ENCODE assay signal across 1 cellular context in the genomic region with DNA sequence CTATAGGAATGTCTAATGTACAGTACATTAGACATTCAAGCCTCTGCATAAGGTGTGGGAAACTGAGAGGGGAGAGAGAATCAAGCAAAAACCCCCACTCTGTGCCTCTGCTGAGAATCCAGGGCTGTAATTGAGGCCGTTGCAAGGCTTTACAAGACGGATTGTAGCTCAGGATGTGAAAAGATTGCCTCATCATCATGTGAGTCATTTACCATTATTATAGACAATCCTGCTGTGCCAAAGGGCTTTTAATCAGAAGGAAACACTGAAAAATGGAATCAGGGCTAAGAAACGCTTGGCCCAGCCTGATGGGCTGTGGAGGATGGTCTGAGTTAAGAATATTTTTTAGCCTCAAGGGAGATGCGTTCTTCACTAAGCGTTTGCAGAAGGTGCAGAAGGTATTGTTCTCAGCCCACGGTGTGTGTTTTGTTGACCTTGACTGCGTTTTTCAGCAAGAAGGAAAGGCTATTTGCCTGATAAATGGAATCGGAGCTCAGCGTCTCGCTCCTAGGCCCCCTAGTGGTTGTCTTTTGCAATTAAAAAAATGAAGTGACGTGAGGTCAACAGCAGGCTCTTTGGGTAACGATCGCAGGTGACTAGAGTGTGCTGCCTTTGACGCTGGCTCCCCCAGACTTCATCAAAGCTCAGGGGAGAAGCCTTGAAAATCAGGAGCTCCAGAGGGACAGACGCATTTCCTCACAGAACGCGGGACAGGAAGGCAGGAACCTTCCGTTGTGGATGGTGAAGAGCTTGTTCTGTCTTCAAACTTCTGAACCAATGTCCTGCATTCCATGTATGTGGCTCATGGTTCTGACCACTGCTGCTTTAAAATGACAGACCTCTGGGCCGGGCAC.
TF ChIP-seq lines count a peak whose summit lies in the region.

No MANE protein-coding gene starts in this region.

TF ChIP-seq in HepG2, 621 proteins besides CTCF, POLR2A, EP300 and RAD21 (continued from another document and continues in another):
- TF ChIP-seq ZBTB10 (CRISPR knock-in tag; IDR thresholded peaks at IDR 0.05; ENCODE audit: borderline replicate concordance) (no peak), ZFP82 (CRISPR knock-in tag; IDR thresholded peaks at IDR 0.05; ENCODE audit: borderline replicate concordance) (no peak), NKX3-1 (CRISPR knock-in tag; IDR thresholded peaks at IDR 0.05) (no peak), MAFK (conservative IDR thresholded peaks at IDR 0.05 in 1 of 2, IDR thresholded peaks at IDR 0.05 in 1 of 2; ENCODE audit: low read length in 2 of 2) (no peak), THAP9 (CRISPR knock-in tag; IDR thresholded peaks at IDR 0.05; ENCODE audit: borderline replicate concordance) (no peak), ZNF362 (CRISPR knock-in tag; IDR thresholded peaks at IDR 0.05; ENCODE audit: borderline replicate concordance) (0 out of 2 replicates have a peak, but pooled peaks have one; percentile 36), ZNF234 (CRISPR knock-in tag; conservative IDR thresholded peaks at IDR 0.05) (no peak), ZFP41 (CRISPR knock-in tag; IDR thresholded peaks at IDR 0.05; ENCODE audit: borderline replicate concordance) (no peak), ZGPAT (CRISPR knock-in tag; IDR thresholded peaks at IDR 0.05) (peak; percentile 50; the same call in 1 of the 2 replicates), ZFAT (CRISPR knock-in tag; conservative IDR thresholded peaks at IDR 0.05) (no peak), PPARG (CRISPR knock-in tag; conservative IDR thresholded peaks at IDR 0.05) (no peak), ZBTB44 (CRISPR knock-in tag; IDR thresholded peaks at IDR 0.05) (no peak), ZNF383 (CRISPR knock-in tag; IDR thresholded peaks at IDR 0.05; ENCODE audit: borderline replicate concordance) (no peak), HHEX (CRISPR knock-in tag; IDR thresholded peaks at IDR 0.05) (no peak), TBP (CRISPR knock-in tag; IDR thresholded peaks at IDR 0.05) (no peak), DNMT1 (CRISPR knock-in tag; IDR thresholded peaks at IDR 0.05) (no peak), ZNF572 (CRISPR knock-in tag; IDR thresholded peaks at IDR 0.05) (no peak), ZNF878 (CRISPR knock-in tag; IDR thresholded peaks at IDR 0.05) (no peak), GFI1 (CRISPR knock-in tag; IDR thresholded peaks at IDR 0.05; ENCODE audit: borderline replicate concordance) (no peak), SKI (IDR thresholded peaks at IDR 0.05; ENCODE audit: partially characterized antibody) (no peak), ZBTB3 (CRISPR knock-in tag; IDR thresholded peaks at IDR 0.05; ENCODE audit: borderline replicate concordance, low read depth) (no peak), ZNF121 (CRISPR knock-in tag; IDR thresholded peaks at IDR 0.05) (no peak), YEATS2 (CRISPR knock-in tag; IDR thresholded peaks at IDR 0.05; ENCODE audit: borderline replicate concordance) (no peak), CC2D1A (CRISPR knock-in tag; IDR thresholded peaks at IDR 0.05) (no peak), THRA (CRISPR knock-in tag; IDR thresholded peaks at IDR 0.05; ENCODE audit: borderline replicate concordance) (peak; percentile 69; the same call in 1 of the 2 replicates), ZNF891 (CRISPR knock-in tag; IDR thresholded peaks at IDR 0.05) (no peak)
- TF ChIP-seq, protein P1, sequence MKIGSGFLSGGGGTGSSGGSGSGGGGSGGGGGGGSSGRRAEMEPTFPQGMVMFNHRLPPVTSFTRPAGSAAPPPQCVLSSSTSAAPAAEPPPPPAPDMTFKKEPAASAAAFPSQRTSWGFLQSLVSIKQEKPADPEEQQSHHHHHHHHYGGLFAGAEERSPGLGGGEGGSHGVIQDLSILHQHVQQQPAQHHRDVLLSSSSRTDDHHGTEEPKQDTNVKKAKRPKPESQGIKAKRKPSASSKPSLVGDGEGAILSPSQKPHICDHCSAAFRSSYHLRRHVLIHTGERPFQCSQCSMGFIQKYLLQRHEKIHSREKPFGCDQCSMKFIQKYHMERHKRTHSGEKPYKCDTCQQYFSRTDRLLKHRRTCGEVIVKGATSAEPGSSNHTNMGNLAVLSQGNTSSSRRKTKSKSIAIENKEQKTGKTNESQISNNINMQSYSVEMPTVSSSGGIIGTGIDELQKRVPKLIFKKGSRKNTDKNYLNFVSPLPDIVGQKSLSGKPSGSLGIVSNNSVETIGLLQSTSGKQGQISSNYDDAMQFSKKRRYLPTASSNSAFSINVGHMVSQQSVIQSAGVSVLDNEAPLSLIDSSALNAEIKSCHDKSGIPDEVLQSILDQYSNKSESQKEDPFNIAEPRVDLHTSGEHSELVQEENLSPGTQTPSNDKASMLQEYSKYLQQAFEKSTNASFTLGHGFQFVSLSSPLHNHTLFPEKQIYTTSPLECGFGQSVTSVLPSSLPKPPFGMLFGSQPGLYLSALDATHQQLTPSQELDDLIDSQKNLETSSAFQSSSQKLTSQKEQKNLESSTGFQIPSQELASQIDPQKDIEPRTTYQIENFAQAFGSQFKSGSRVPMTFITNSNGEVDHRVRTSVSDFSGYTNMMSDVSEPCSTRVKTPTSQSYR (CRISPR knock-in tag; IDR thresholded peaks at IDR 0.05; ENCODE audit: borderline replicate concordance): no peak
- TF ChIP-seq, protein P2, sequence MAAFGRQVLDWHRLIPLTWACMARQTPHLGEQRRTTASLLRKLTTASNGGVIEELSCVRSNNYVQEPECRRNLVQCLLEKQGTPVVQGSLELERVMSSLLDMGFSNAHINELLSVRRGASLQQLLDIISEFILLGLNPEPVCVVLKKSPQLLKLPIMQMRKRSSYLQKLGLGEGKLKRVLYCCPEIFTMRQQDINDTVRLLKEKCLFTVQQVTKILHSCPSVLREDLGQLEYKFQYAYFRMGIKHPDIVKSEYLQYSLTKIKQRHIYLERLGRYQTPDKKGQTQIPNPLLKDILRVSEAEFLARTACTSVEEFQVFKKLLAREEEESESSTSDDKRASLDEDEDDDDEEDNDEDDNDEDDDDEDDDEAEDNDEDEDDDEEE (CRISPR knock-in tag; IDR thresholded peaks at IDR 0.05): no peak
- TF ChIP-seq, protein P3, sequence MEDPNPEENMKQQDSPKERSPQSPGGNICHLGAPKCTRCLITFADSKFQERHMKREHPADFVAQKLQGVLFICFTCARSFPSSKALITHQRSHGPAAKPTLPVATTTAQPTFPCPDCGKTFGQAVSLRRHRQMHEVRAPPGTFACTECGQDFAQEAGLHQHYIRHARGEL (CRISPR knock-in tag; IDR thresholded peaks at IDR 0.05): no peak
- TF ChIP-seq, protein P4, sequence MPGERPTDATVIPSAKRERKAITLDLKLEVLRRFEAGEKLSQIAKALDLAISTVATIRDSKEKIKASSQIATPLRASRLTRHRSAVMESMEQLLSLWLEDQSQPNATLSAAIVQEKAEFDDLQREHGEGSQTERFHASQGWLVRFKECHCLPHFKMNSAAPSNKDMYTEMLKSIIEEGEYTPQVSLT (CRISPR knock-in tag; IDR thresholded peaks at IDR 0.05; ENCODE audit: borderline replicate concordance, low read depth): no peak
- TF ChIP-seq, protein P5, sequence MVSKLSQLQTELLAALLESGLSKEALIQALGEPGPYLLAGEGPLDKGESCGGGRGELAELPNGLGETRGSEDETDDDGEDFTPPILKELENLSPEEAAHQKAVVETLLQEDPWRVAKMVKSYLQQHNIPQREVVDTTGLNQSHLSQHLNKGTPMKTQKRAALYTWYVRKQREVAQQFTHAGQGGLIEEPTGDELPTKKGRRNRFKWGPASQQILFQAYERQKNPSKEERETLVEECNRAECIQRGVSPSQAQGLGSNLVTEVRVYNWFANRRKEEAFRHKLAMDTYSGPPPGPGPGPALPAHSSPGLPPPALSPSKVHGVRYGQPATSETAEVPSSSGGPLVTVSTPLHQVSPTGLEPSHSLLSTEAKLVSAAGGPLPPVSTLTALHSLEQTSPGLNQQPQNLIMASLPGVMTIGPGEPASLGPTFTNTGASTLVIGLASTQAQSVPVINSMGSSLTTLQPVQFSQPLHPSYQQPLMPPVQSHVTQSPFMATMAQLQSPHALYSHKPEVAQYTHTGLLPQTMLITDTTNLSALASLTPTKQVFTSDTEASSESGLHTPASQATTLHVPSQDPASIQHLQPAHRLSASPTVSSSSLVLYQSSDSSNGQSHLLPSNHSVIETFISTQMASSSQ (IDR thresholded peaks at IDR 0.05; ENCODE audit: low read depth): no peak
- TF ChIP-seq, protein P5 (CRISPR knock-in tag; IDR thresholded peaks at IDR 0.05; ENCODE audit: borderline replicate concordance): no peak
